ENCODE assay signal across 13 cellular contexts in genomic region chr1:219120625-219121544, GRCh38. TPM values are rescaled to one million over a fixed set of nuclear protein-coding genes. Genes with fewer than 3 reads are reported as not detected.
DNase-seq lines count a peak whose midpoint lies in the region; ATAC-seq and TF ChIP-seq lines count a peak whose summit lies in the region.
"Had no signal": no experiment of that assay in that cellular context is flagged by ENCODE, and none has a peak within 500 bp of the region (broad histone marks: within the 10 kb centered on the region; RNA-seq: fewer than 3 reads in every experiment).

No MANE protein-coding gene starts in this region.

- no peaks in the 10 kb centered on the region for H3K36me3 ChIP-seq in SK-N-MC (ENCODE audit: insufficient read depth, low read length)
- H3K36me3 ChIP-seq: cardiac muscle cell had no signal

- peak overlapping the region; percentile 67 for H3K9ac ChIP-seq in SK-N-MC (ENCODE audit: insufficient read length)

- H3K4me3 ChIP-seq in SK-N-MC (peak overlapping the region; percentile 70), fibroblast of villous mesenchyme (ENCODE audit: low read depth, low read length) (no peak overlapping the region), skeletal muscle cell (ENCODE audit: low read depth, low read length) (no peak overlapping the region)
- H3K4me3 ChIP-seq: cardiac muscle cell had no signal

- H3K4me1 Mint-ChIP-seq in endothelial cell (ENCODE audit: unreplicated experiment) = peaks cover 2% of the 10 kb centered on the region
- H3K4me1 Mint-ChIP-seq in stimulated activated naive CD8-positive, alpha-beta T cell treated with anti-CD3 and anti-CD28 coated beads, Interleukin-15, amount 100 ng/mL, for 72 hours = no peaks in the 10 kb centered on the region
- H3K4me1 Mint-ChIP-seq: activated CD4-positive, alpha-beta T cell treated with anti-CD3 and anti-CD28 coated beads, Interleukin-2, amount 10 ng/mL, durations not matched to agents 7 days and 5 days had no signal

- H3K9me3 Mint-ChIP-seq in endothelial cell (ENCODE audit: unreplicated experiment) = no peaks in the 10 kb centered on the region
- H3K9me3 Mint-ChIP-seq in stimulated activated naive CD8-positive, alpha-beta T cell treated with anti-CD3 and anti-CD28 coated beads, Interleukin-15, amount 100 ng/mL, for 72 hours = peaks cover 8 to 12% of the 10 kb centered on the region in 2 donors
- H3K9me3 Mint-ChIP-seq: activated CD4-positive, alpha-beta T cell treated with anti-CD3 and anti-CD28 coated beads, Interleukin-2, amount 10 ng/mL, durations not matched to agents 7 days and 5 days had no signal

- DNase-seq in ELR (ENCODE audit: low read depth) (peak; percentile 69), SK-N-MC (ENCODE audit: low read depth, low spot score) (peak; percentile 78), fibroblast of villous mesenchyme (ENCODE audit: low read depth) (peak; percentile 93), skeletal muscle cell (ENCODE audit: low read depth) (peak; percentile 92), endothelial cell (ENCODE audit: low spot score) (no peak), ecto neural progenitor cell (ENCODE audit: low spot score) (no peak), NCI-H748 (lab: John Stamatoyannopoulos, UW; ENCODE audit: unreplicated experiment) (no peak)
- no peak for DNase-seq in stimulated activated naive CD8-positive, alpha-beta T cell treated with anti-CD3 and anti-CD28 coated beads, Interleukin-15, amount 100 ng/mL, for 72 hours
- DNase-seq: activated CD4-positive, alpha-beta T cell treated with anti-CD3 and anti-CD28 coated beads, Interleukin-2, amount 10 ng/mL, durations not matched to agents 7 days and 5 days; islet precursor cell; NK-92 treated with Interleukin-12 subunit alpha and Interleukin-12 subunit beta, amount 100 ng/mL, for 24 hours; stimulated activated CD4-positive, alpha-beta T cell treated with anti-CD3 and anti-CD28 coated beads, Interleukin-12 subunit alpha, Interleukin-12 subunit beta, amount 100 ng/mL, for 4 hours had no signal

- no peaks in the 10 kb centered on the region for H3K36me3 Mint-ChIP-seq in endothelial cell (ENCODE audit: low read depth, unreplicated experiment)

- H3K4me3 Mint-ChIP-seq in endothelial cell (ENCODE audit: unreplicated experiment) = no peak overlapping the region
- H3K4me3 Mint-ChIP-seq in stimulated activated naive CD8-positive, alpha-beta T cell treated with anti-CD3 and anti-CD28 coated beads, Interleukin-15, amount 100 ng/mL, for 72 hours = no peak overlapping the region
- H3K4me3 Mint-ChIP-seq: activated CD4-positive, alpha-beta T cell treated with anti-CD3 and anti-CD28 coated beads, Interleukin-2, amount 10 ng/mL, durations not matched to agents 7 days and 5 days had no signal

- H3K27ac Mint-ChIP-seq in endothelial cell (ENCODE audit: unreplicated experiment) = no peak overlapping the region
- H3K27ac Mint-ChIP-seq in stimulated activated naive CD8-positive, alpha-beta T cell treated with anti-CD3 and anti-CD28 coated beads, Interleukin-15, amount 100 ng/mL, for 72 hours = no peak overlapping the region
- H3K27ac Mint-ChIP-seq: activated CD4-positive, alpha-beta T cell treated with anti-CD3 and anti-CD28 coated beads, Interleukin-2, amount 10 ng/mL, durations not matched to agents 7 days and 5 days had no signal

- TF ChIP-seq CTCF in fibroblast of villous mesenchyme (IDR thresholded peaks at IDR 0.05; ENCODE audit: insufficient read depth, low read depth, low read length) (no peak), endothelial cell (IDR thresholded peaks at IDR 0.05; ENCODE audit: unreplicated experiment) (no peak)

- H3K27me3 Mint-ChIP-seq in endothelial cell (ENCODE audit: unreplicated experiment) = no peaks in the 10 kb centered on the region
- H3K27me3 Mint-ChIP-seq in stimulated activated naive CD8-positive, alpha-beta T cell treated with anti-CD3 and anti-CD28 coated beads, Interleukin-15, amount 100 ng/mL, for 72 hours = no peaks in the 10 kb centered on the region
- H3K27me3 Mint-ChIP-seq: activated CD4-positive, alpha-beta T cell treated with anti-CD3 and anti-CD28 coated beads, Interleukin-2, amount 10 ng/mL, durations not matched to agents 7 days and 5 days had no signal

- H3K27ac ChIP-seq in SK-N-MC = peak overlapping the region; percentile 97
- H3K27ac ChIP-seq: cardiac muscle cell had no signal

- no peaks in the 10 kb centered on the region for H3K9me3 ChIP-seq in SK-N-MC (ENCODE audit: low read depth, low read length)

- no peak for ATAC-seq in stimulated activated naive CD8-positive, alpha-beta T cell treated with anti-CD3 and anti-CD28 coated beads, Interleukin-15, amount 100 ng/mL, for 72 hours

RNA-seq across cellular contexts. Expression of gene LYPLAL1, which starts 52.8 kb away (rescaled TPM):
- total RNA-seq in fibroblast of villous mesenchyme = 15.5 and 25.9 TPM in 2 replicates
- total RNA-seq in endothelial cell (ENCODE audit: unreplicated experiment) = 20.7 TPM

Comparison
In these comparisons a context has a peak if more than half of its experiments do, and no peak if none do; other contexts are left out.
1. DNase-seq: peak in ELR (single experiment), SK-N-MC (single experiment), fibroblast of villous mesenchyme (single experiment) and skeletal muscle cell (single experiment); none in endothelial cell (single experiment), ecto neural progenitor cell (single experiment), stimulated activated naive CD8-positive, alpha-beta T cell treated with anti-CD3 and anti-CD28 coated beads, Interleukin-15, amount 100 ng/mL, for 72 hours (0 of 2) and NCI-H748 (single experiment).